9 cellular contexts compared by ENCODE assay signal in the genomic region with DNA sequence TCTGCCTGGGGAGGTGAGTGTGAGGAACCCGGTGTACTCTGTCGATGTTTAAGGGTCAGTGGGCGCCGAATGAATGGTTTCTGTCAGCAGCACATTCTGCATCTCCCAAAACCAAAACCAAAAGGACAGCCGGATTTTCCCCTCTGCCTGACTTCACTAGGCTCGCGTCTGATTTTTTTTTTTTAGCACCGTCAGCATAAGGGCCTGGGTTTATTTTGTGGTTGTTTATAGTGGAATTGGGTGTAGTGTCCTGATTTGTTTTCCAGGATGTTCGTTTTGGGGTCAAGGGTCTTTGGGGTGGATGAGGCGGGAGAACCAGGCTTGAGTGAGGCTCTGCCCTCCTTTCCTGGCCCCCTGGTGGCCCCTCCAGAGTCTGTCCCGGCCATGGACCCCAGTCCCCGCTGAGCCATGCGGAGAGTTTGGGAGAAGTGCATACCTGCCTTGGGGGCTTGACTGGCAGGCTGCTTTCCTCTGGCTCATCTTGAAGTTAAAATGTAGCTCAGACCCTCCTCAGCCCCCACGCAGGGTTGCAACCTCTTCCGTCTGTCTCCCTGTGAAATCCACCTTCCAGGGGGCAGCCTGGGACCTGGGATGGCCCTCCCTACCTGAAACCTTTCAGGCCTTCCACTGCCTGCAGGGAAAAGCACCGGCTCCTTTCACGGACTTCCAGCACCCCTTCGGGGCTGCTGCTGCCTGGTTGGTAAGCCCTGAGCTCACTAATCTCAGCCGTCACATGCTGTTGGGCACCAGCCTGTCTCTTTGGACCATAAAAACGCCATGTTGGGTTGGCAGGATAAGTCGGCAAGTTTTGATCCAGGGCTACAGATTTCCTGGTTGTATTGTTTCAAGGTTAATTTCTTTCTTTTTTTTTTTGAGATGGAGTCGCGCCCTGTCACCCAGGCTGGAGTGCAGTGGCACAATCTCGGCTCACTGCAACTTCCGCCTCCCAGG.
"Had no signal": no experiment of that assay in that cellular context is flagged by ENCODE, and none has a peak within 500 bp of the region (broad histone marks: within the 10 kb centered on the region; RNA-seq: fewer than 3 reads in every experiment).

No MANE protein-coding gene starts in this region.

- H3K9me3 ChIP-seq: uterus had no signal

- H3K36me3 Mint-ChIP-seq: naive thymus-derived CD4-positive, alpha-beta T cell had no signal

- H3K27ac Mint-ChIP-seq: activated naive CD4-positive, alpha-beta T cell treated with anti-CD3 and anti-CD28 coated beads for 36 hours; activated T-helper 2 cell treated with anti-CD3 and anti-CD28 coated beads, Interferon-gamma antibody, Interleukin-2, Interleukin-4, amounts not matched to agents 10 μg/mL and 5 μg/mL and 100 μg/mL, durations not matched to agents 14 hours and 24 hours and 36 hours; naive thymus-derived CD4-positive, alpha-beta T cell; stimulated activated memory B cell treated with anti-CD40 and anti-IgM and Interleukin-4, amounts not matched to agents 10 μg/mL and 1 μg/mL and 100 μg/mL, for 72 hours had no signal

- H3K36me3 ChIP-seq: gastroesophageal sphincter, tibial nerve, uterus had no signal

- ATAC-seq: gastroesophageal sphincter had no signal

- H3K27me3 ChIP-seq: uterus had no signal

- H3K27ac ChIP-seq: gastroesophageal sphincter, tibial nerve, uterus had no signal

- H3K4me1 ChIP-seq: gastroesophageal sphincter, tibial nerve, uterus had no signal

- H3K9me3 Mint-ChIP-seq: activated naive CD4-positive, alpha-beta T cell treated with anti-CD3 and anti-CD28 coated beads for 36 hours; activated T-helper 2 cell treated with anti-CD3 and anti-CD28 coated beads, Interferon-gamma antibody, Interleukin-2, Interleukin-4, amounts not matched to agents 10 μg/mL and 5 μg/mL and 100 μg/mL, durations not matched to agents 14 hours and 24 hours and 36 hours had no signal

- H3K4me3 Mint-ChIP-seq: activated naive CD4-positive, alpha-beta T cell treated with anti-CD3 and anti-CD28 coated beads for 36 hours; naive thymus-derived CD4-positive, alpha-beta T cell; stimulated activated memory B cell treated with anti-CD40 and anti-IgM and Interleukin-4, amounts not matched to agents 10 μg/mL and 1 μg/mL and 100 μg/mL, for 72 hours had no signal

- H3K4me1 Mint-ChIP-seq: stimulated activated memory B cell treated with anti-CD40 and anti-IgM and Interleukin-4, amounts not matched to agents 10 μg/mL and 1 μg/mL and 100 μg/mL, for 72 hours had no signal

- DNase-seq: midbrain, posterior cingulate gyrus, uterus had no signal

- H3K4me3 ChIP-seq: gastroesophageal sphincter, tibial nerve, uterus had no signal
